In the genomic region with DNA sequence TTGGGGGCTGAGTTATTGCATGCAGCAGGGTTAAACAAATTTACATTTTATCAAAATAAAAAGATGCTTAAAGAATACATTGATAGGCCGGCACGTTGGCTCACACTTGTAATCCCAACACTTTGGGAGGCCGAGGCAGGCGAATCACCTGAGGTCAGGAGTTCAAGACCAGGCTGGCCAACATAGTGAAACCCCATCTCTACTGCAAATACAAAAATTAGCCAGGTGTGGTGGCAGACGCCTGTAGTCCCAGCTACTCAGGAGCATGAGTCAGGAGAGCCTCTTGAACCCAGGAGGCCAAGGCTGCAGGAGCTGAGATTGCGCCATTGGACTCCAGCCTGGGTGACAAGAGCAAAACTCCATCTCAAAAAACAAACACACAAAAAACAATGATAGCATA, we compare ENCODE assay signal across 15 cellular contexts. TPM values are rescaled to one million over a fixed set of nuclear protein-coding genes. Genes with fewer than 3 reads are reported as not detected.
DNase-seq lines count a peak whose midpoint lies in the region; TF ChIP-seq lines count a peak whose summit lies in the region.
"Not testable (repeated sequence)": the region's sequence is repeated elsewhere in the genome, so short reads cannot be mapped to it uniquely, and the experiment has no call there.
"Had no signal": no experiment of that assay in that cellular context is flagged by ENCODE, and none has a peak within 500 bp of the region (broad histone marks: within the 10 kb centered on the region; RNA-seq: fewer than 3 reads in every experiment).

No MANE protein-coding gene starts in this region.

- not testable (repeated sequence) for H3K36me3 Mint-ChIP-seq in H9 (ENCODE audit: insufficient read depth in 1 of 3, low read depth in 3 of 3); immature natural killer cell; neural progenitor cell

- not testable (repeated sequence) for H3K4me3 Mint-ChIP-seq in H9
- H3K4me3 Mint-ChIP-seq in immature natural killer cell (peak overlapping the region in 3 of 5 donors; percentile 7 to 21 (median 10)), neural progenitor cell (peak overlapping the region; percentile 82)

- not testable (repeated sequence) for H3K9ac ChIP-seq in H9 (ENCODE audit: extremely low read depth, insufficient read length, low read length); Loucy (ENCODE audit: low read depth, low read length, poor library complexity, severe bottlenecking); neural progenitor cell
- H3K9ac ChIP-seq in mesenchymal stem cell (ENCODE audit: low read length) (peak overlapping the region; percentile 86), skeletal muscle tissue (ENCODE audit: low read depth in 1 of 3, low read length in 3 of 3) (peak overlapping the region in 2 of 3 donors; percentile 27 to 83)

- H4K5ac ChIP-seq in H9 (ENCODE audit: insufficient read length, low read depth, low read length) = not testable (repeated sequence)

- not testable (repeated sequence) for H3K79me1 ChIP-seq in H9 (ENCODE audit: insufficient read depth, low read depth, low read length, poor library complexity, severe bottlenecking); mesenchymal stem cell (replicated peaks; ENCODE audit: low read length, poor library complexity, severe bottlenecking)

- no CpG with 5 or more reads among the region's 6 CpGs for WGBS in H9 (ENCODE audit: extremely low coverage, insufficient read length, low lambda C conversion rate)
- WGBS in mesenchymal stem cell = 92% methylated on average over 5 of the region's 6 CpGs

- H3K18ac ChIP-seq in H9 (ENCODE audit: insufficient read length, low read depth, low read length); mesenchymal stem cell (ENCODE audit: low read depth in 1 of 2, low read length in 2 of 2): not testable (repeated sequence)

- not testable (repeated sequence) for H2BK120ac ChIP-seq in H9 (ENCODE audit: low read depth, low read length, poor library complexity, severe bottlenecking); mesenchymal stem cell (ENCODE audit: low read depth, low read length)

- H3K79me2 ChIP-seq in H9 (ENCODE audit: insufficient read depth, low read length); Loucy (ENCODE audit: insufficient read depth, low read length); neural progenitor cell (ENCODE audit: low read depth): not testable (repeated sequence)

- not testable (repeated sequence) for H3K23ac ChIP-seq in H9 (ENCODE audit: insufficient read length, low read depth, low read length); mesenchymal stem cell (ENCODE audit: low read length in 2 of 2)

- H2AFZ ChIP-seq in H9 (ENCODE audit: low read length); mesenchymal stem cell (ENCODE audit: low read depth, low read length); neural progenitor cell (replicated peaks): not testable (repeated sequence)
- H2AFZ ChIP-seq in Loucy (ENCODE audit: low read length) = peak overlapping the region; percentile 75

- not testable (repeated sequence) for H3K9me2 ChIP-seq in Loucy (replicated peaks; ENCODE audit: low read depth, low read length)

- not testable (repeated sequence) for H3K9me3 ChIP-seq in H9 (ENCODE audit: control insufficient read depth, low read depth, low read length); Loucy (ENCODE audit: insufficient read depth, low read depth, low read length); mesenchymal stem cell (ENCODE audit: control insufficient read depth, low read length); neural progenitor cell (ENCODE audit: low read depth); skeletal muscle tissue (ENCODE audit: control insufficient read depth in 3 of 3, low read length in 3 of 3)

- H3F3A ChIP-seq in Loucy (ENCODE audit: low read depth); neural progenitor cell (ENCODE audit: low read depth): not testable (repeated sequence)

- H2BK15ac ChIP-seq in H9 (ENCODE audit: low read depth, low read length); mesenchymal stem cell (ENCODE audit: low read depth, poor library complexity, severe bottlenecking): not testable (repeated sequence)

- H2BK20ac ChIP-seq in H9 (ENCODE audit: low read depth, low read length, poor library complexity, severe bottlenecking) = not testable (repeated sequence)

- not testable (repeated sequence) for H4K20me1 ChIP-seq in H9 (ENCODE audit: control insufficient read depth, insufficient read depth, insufficient read length); Loucy (ENCODE audit: insufficient read depth, low read length, poor library complexity, severe bottlenecking); neural progenitor cell (ENCODE audit: low read depth)

- not testable (repeated sequence) for H3K4me1 Mint-ChIP-seq in H9, immature natural killer cell, neural progenitor cell

- not testable (repeated sequence) for H2BK5ac ChIP-seq in H9 (ENCODE audit: insufficient read length, low read length); mesenchymal stem cell (ENCODE audit: low read depth, low read length, poor library complexity, severe bottlenecking)

- not testable (repeated sequence) for H2BK12ac ChIP-seq in H9 (ENCODE audit: insufficient read length, low read depth, low read length); mesenchymal stem cell (ENCODE audit: low read length in 2 of 2)

- not testable (repeated sequence) for H3K14ac ChIP-seq in H9 (ENCODE audit: insufficient read depth, low read length); mesenchymal stem cell (ENCODE audit: low read length in 2 of 2)

- not testable (repeated sequence) for H3K4me1 ChIP-seq in H9 (ENCODE audit: insufficient read depth, low read length); Loucy (ENCODE audit: insufficient read depth, low read length, poor library complexity, severe bottlenecking); neural progenitor cell
- H3K4me1 ChIP-seq in mesenchymal stem cell (ENCODE audit: control insufficient read depth, insufficient read depth, low read depth, low read length) (peaks cover 19% of the 10 kb centered on the region), skeletal muscle tissue (ENCODE audit: control insufficient read depth in 3 of 3, insufficient read depth in 3 of 3, low read length in 3 of 3) (peaks cover 0 to 12% (median 6%) of the 10 kb centered on the region in 3 donors)

- not testable (repeated sequence) for H3K4ac ChIP-seq in H9 (ENCODE audit: low read depth, low read length); mesenchymal stem cell (ENCODE audit: low read depth in 1 of 2, low read length in 2 of 2)

- not testable (repeated sequence) for DNase-seq in H9; immature natural killer cell; mesenchymal stem cell; neural progenitor cell (ENCODE audit: low spot score)
- DNase-seq in activated CD8-positive, alpha-beta memory T cell treated with anti-CD3 and anti-CD28 coated beads for 24 hours = peak; percentile 28
- peak; percentile 17 for DNase-seq in coronary artery (ENCODE audit: low spot score)

- H3K56ac ChIP-seq in H9 (ENCODE audit: insufficient read length, low read depth, low read length) = not testable (repeated sequence)

- H3K4me2 ChIP-seq in H9 (ENCODE audit: insufficient read depth, insufficient read length, low read length) = peak overlapping the region; percentile 56
- not testable (repeated sequence) for H3K4me2 ChIP-seq in Loucy (ENCODE audit: low read depth, low read length, poor library complexity, severe bottlenecking); mesenchymal stem cell (ENCODE audit: low read length, poor library complexity, severe bottlenecking); neural progenitor cell

- not testable (repeated sequence) for H3K27me3 ChIP-seq in H9 (ENCODE audit: insufficient read depth, low read length); Loucy (ENCODE audit: insufficient read depth, low read length, poor library complexity, severe bottlenecking); mesenchymal stem cell (ENCODE audit: control insufficient read depth in 1 of 2, insufficient read depth in 1 of 2, low read length in 2 of 2); skeletal muscle tissue (ENCODE audit: control insufficient read depth in 3 of 3, insufficient read depth in 3 of 3, low read length in 3 of 3)
- H3K27me3 ChIP-seq in neural progenitor cell = peaks cover 34% of the 10 kb centered on the region

- not testable (repeated sequence) for TF ChIP-seq CTCF in H9 (conservative IDR thresholded peaks at IDR 0.05); Loucy (conservative IDR thresholded peaks at IDR 0.05; ENCODE audit: low read length); coronary artery (IDR thresholded peaks at IDR 0.05); neural progenitor cell (IDR thresholded peaks at IDR 0.05)

- not testable (repeated sequence) for H3T11ph ChIP-seq in H9 (ENCODE audit: low read length)

- not testable (repeated sequence) for H4K8ac ChIP-seq in H9 (replicated peaks; ENCODE audit: insufficient read length, low read depth, low read length); mesenchymal stem cell (ENCODE audit: low read length)

- H3K27me3 Mint-ChIP-seq in H9 (ENCODE audit: low read depth) = peaks cover 22% of the 10 kb centered on the region
- H3K27me3 Mint-ChIP-seq in immature natural killer cell (ENCODE audit: low read depth in 3 of 3) = peaks cover 7 to 12% (median 8%) of the 10 kb centered on the region in 3 donors
- H3K27me3 Mint-ChIP-seq in neural progenitor cell (ENCODE audit: insufficient read depth, low read depth) = not testable (repeated sequence)

- H3K27ac Mint-ChIP-seq in H9, immature natural killer cell, neural progenitor cell: not testable (repeated sequence)

- not testable (repeated sequence) for H3K4me3 ChIP-seq in Loucy (ENCODE audit: low read length, poor library complexity, severe bottlenecking); coronary artery; mesenchymal stem cell (ENCODE audit: insufficient read depth in 1 of 2, low read depth in 1 of 2, low read length in 2 of 2); neural progenitor cell; skeletal muscle tissue (ENCODE audit: low read length in 3 of 3)

- not testable (repeated sequence) for H3K36me3 ChIP-seq in Loucy (ENCODE audit: insufficient read depth, low read length); mesenchymal stem cell (ENCODE audit: control insufficient read depth in 1 of 2, insufficient read depth in 2 of 2, low read depth in 1 of 2, low read length in 2 of 2); neural progenitor cell; skeletal muscle tissue (ENCODE audit: control insufficient read depth in 3 of 3, insufficient read depth in 3 of 3, low read length in 3 of 3)

- H3K9me3 Mint-ChIP-seq in H9, immature natural killer cell, neural progenitor cell: not testable (repeated sequence)

- H3K27ac ChIP-seq in H9 (ENCODE audit: insufficient read length, low read depth, low read length); coronary artery; mesenchymal stem cell (ENCODE audit: low read length, poor library complexity, severe bottlenecking); neural progenitor cell; skeletal muscle tissue (ENCODE audit: low read depth, low read length): not testable (repeated sequence)

- H2AK5ac ChIP-seq in H9 (ENCODE audit: insufficient read length, low read length); mesenchymal stem cell (ENCODE audit: low read length, severe bottlenecking): not testable (repeated sequence)

- not testable (repeated sequence) for H4K91ac ChIP-seq in H9 (ENCODE audit: insufficient read length, low read depth, low read length); mesenchymal stem cell (ENCODE audit: low read length)

- H3K23me2 ChIP-seq in H9 (ENCODE audit: insufficient read length, low read depth, low read length, poor library complexity, severe bottlenecking) = not testable (repeated sequence)

RNA-seq across cellular contexts. Expression of a gene that starts 54.1 kb away (rescaled TPM):
- total RNA-seq in H9 (2021) (not detected in 2 replicates), neural progenitor cell (ENCODE audit: low replicate concordance) (0.15 TPM in 1 of 2 replicates, not detected in the other), skeletal muscle tissue (not detected)
- not detected for polyA plus RNA-seq in immature natural killer cell
- not detected for polyA plus RNA-seq in mesenchymal stem cell (2013, experiment 1 of 2)
- polyA plus RNA-seq in mesenchymal stem cell (2013, experiment 2 of 2) = not detected
- total RNA-seq: A172; CD4-positive, CD25-positive, alpha-beta regulatory T cell; CD8-positive, alpha-beta memory T cell; G401; GM12878; H1; HT-29 had no signal
- polyA plus RNA-seq: CD4-positive, CD25-positive, alpha-beta regulatory T cell; CD8-positive, alpha-beta memory T cell; GM12878; H1 had no signal

RNA-seq across cellular contexts. Expression of a gene that starts 58.2 kb away (rescaled TPM):
- total RNA-seq in H9 (2021) = 69.1 and 73.8 TPM in 2 replicates
- polyA plus RNA-seq in immature natural killer cell = 10 to 100 TPM in 2 of 3 donors, 1 to 10 TPM in 1; 6.0 to 15.2 (median 13.8) TPM
- polyA plus RNA-seq in mesenchymal stem cell (2013, experiment 1 of 2) = 12.3 TPM
- 12.2 TPM for polyA plus RNA-seq in mesenchymal stem cell (2013, experiment 2 of 2)
- 41.9 and 85.3 TPM in 2 replicates for total RNA-seq in neural progenitor cell (ENCODE audit: low replicate concordance)
- 33.9 TPM for total RNA-seq in skeletal muscle tissue
